Comparison of ENCODE assay signal across 8 cellular contexts in the genomic region with DNA sequence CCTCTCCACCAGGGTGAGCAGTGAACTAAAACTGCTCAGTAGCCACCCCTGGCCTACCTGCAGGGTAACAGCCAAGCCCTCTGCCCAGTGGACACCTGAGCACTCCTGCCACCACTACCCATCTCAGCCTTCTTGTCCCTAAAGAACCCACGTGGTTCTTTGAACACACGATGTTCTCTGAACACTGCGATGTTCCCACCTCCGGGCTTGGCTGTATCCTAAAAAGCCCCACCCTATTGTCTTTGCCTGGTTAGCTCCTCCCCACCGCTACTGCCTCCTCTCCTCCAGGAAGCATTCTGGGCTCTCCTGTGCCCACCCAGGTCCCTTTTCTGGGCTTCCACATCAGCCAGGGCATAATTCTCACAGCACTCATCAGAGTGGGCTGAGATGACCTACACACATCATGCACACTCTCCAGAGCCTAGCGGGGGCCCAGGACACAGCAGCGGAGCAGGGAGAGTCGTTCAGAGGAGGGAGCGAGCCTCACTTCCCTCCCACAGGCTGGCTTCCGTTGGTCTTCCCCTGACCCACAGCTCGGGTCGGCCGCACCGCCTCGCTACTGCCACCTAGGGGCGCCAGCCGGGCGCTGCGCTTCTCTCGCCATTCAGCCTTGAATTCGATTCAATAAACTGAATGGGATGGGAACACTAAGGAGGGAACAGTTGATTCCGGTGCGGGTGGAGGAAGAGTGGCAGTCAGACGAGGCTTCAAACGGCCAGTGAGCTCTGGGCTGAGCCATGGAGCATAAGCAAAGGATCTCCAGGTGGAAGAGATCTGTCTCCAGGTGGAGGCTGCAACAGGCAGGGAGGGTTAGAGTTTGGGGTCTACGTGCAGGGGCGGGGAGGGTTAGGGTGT. TPM values are rescaled to one million over a fixed set of nuclear protein-coding genes. Genes with fewer than 3 reads are reported as not detected.
DNase-seq lines count a peak whose midpoint lies in the region; ATAC-seq and TF ChIP-seq lines count a peak whose summit lies in the region.

No MANE protein-coding gene starts in this region.

- peak; percentile 99 for TF ChIP-seq CTCF in CD4-positive, alpha-beta T cell (IDR thresholded peaks at IDR 0.05)
- peak; percentile 95 for TF ChIP-seq CTCF in chondrocyte (IDR thresholded peaks at IDR 0.05)

- DNase-seq in CD4-positive, alpha-beta T cell, result peak; percentile 37 to 76 (median 58)
- DNase-seq in HAP-1 (ENCODE audit: low spot score in 2 of 2), result peak; percentile 87 to 92
- DNase-seq in NCI-H2196 treated with DMSO at 0.1 percent for 48 hours (lab: John Stamatoyannopoulos, UW; ENCODE audit: unreplicated experiment), result peak; percentile 58
- peak; percentile 51 for DNase-seq in activated CD4-positive, alpha-beta T cell treated with anti-CD3 and anti-CD28 coated beads for 1 hour
- DNase-seq in chondrocyte (ENCODE audit: low spot score), result no peak
- DNase-seq in kidney glomerular epithelial cell (lab: John Stamatoyannopoulos, UW), result peak; percentile 79
- DNase-seq in stimulated activated CD4-positive, alpha-beta T cell treated with anti-CD3 and anti-CD28 coated beads, Interleukin-15, amount 100 ng/mL, for 24 hours, result peak; percentile 84

- H3K27ac Mint-ChIP-seq in CD4-positive, alpha-beta T cell, result peak overlapping the region; percentile 60
- peak overlapping the region; percentile 91 for H3K27ac Mint-ChIP-seq in chondrocyte (ENCODE audit: unreplicated experiment)

- POLR2A ChIA-PET in CD4-positive, alpha-beta T cell (lab: Charles Lee), result interaction anchor here (2.6 kb wide), 1 partner anchor 58 kb away, joined by 9 read pairs; a partner anchor contains a TSS

- peak; percentile 28 for ATAC-seq in CD4-positive, alpha-beta T cell (ENCODE audit: poor library complexity)
- no peak for ATAC-seq in GM18505 (IDR thresholded peaks at IDR 0.05; ENCODE audit: unreplicated experiment)

- H3K36me3 ChIP-seq in HAP-1 (replicated peaks), result peaks cover 13% of the 10 kb centered on the region

- CTCF ChIA-PET in CD4-positive, alpha-beta T cell (lab: Charles Lee), result interaction anchor here (0.6 to 2.8 kb wide), 12 partner anchors 10 to 133 kb away, joined by 3 to 23 read pairs (median 4); a partner anchor contains a TSS

- H3K9me3 ChIP-seq in CD4-positive, alpha-beta T cell (ENCODE audit: control insufficient read depth, low read length), result no peaks in the 10 kb centered on the region
- H3K9me3 ChIP-seq in HAP-1, result no peaks in the 10 kb centered on the region

- H3K4me3 ChIP-seq in HAP-1, result peak overlapping the region; percentile 19

- in situ Hi-C loops in HAP-1 (cut with MboI; ENCODE audit: low sequenced_read_pairs), result no loop called here

- H3K27me3 ChIP-seq in CD4-positive, alpha-beta T cell (ENCODE audit: control insufficient read depth, insufficient read depth, low read length), result no peaks in the 10 kb centered on the region
- no peaks in the 10 kb centered on the region for H3K27me3 ChIP-seq in HAP-1 (ENCODE audit: low read depth)

- peaks cover 62% of the 10 kb centered on the region for H3K4me1 Mint-ChIP-seq in CD4-positive, alpha-beta T cell (ENCODE audit: low read depth)
- peaks cover 40% of the 10 kb centered on the region for H3K4me1 Mint-ChIP-seq in chondrocyte (ENCODE audit: low read depth)

- no peaks in the 10 kb centered on the region for H3K9me3 Mint-ChIP-seq in CD4-positive, alpha-beta T cell
- H3K9me3 Mint-ChIP-seq in chondrocyte (ENCODE audit: low read depth), result no peaks in the 10 kb centered on the region

- H3K4me3 Mint-ChIP-seq in CD4-positive, alpha-beta T cell, result peak overlapping the region; percentile 90
- H3K4me3 Mint-ChIP-seq in chondrocyte (ENCODE audit: unreplicated experiment), result peak overlapping the region; percentile 75

- peaks cover 16% of the 10 kb centered on the region for H3K4me1 ChIP-seq in HAP-1

- peak overlapping the region; percentile 13 for H3K27ac ChIP-seq in CD4-positive, alpha-beta T cell (ENCODE audit: low read depth, low read length)

- H3K27me3 Mint-ChIP-seq in CD4-positive, alpha-beta T cell, result no peaks in the 10 kb centered on the region
- H3K27me3 Mint-ChIP-seq in chondrocyte (ENCODE audit: low read depth), result no peaks in the 10 kb centered on the region

- no peak for TF ChIP-seq POLR2A in GM18505 (IDR thresholded peaks at IDR 0.05; ENCODE audit: borderline replicate concordance, extremely low read depth, insufficient read depth, insufficient read length)

- intact Hi-C loops in CD4-positive, alpha-beta T cell (cut with DNase I, micrococcal nuclease), result loop anchor here (1.0 to 10.0 kb wide), 4 partner anchors 57 to 323 kb away; a partner anchor contains a TSS

- peaks cover 13% of the 10 kb centered on the region for H3K36me3 Mint-ChIP-seq in CD4-positive, alpha-beta T cell (ENCODE audit: low read depth)
- H3K36me3 Mint-ChIP-seq in chondrocyte (ENCODE audit: low read depth), result peaks cover 2% of the 10 kb centered on the region

RNA-seq across cellular contexts. Expression of a gene that starts 3.2 kb away (rescaled TPM):
- total RNA-seq in CD4-positive, alpha-beta T cell, result 10 to 100 TPM; 17.1 to 20.8 TPM
- total RNA-seq in chondrocyte, result 67.9 to 80.5 TPM (median 71.9 TPM) in 3 replicates

RNA-seq across cellular contexts. Expression of a gene that starts 50.3 kb away (rescaled TPM):
- not detected for total RNA-seq in CD4-positive, alpha-beta T cell
- total RNA-seq in chondrocyte, result not detected in 3 replicates

RNA-seq across cellular contexts. Expression of a gene that starts 58.8 kb away (rescaled TPM):
- total RNA-seq in CD4-positive, alpha-beta T cell, result 10 to 100 TPM; 83.9 to 85.0 TPM
- 47.1 to 75.4 TPM (median 68.0 TPM) in 3 replicates for total RNA-seq in chondrocyte
